In genomic region chr12:126926023-126926600, GRCh38 we compare ENCODE assay signal across 13 cellular contexts.
DNase-seq lines count a peak whose midpoint lies in the region; ATAC-seq, FAIRE-seq and TF ChIP-seq lines count a peak whose summit lies in the region.
"Had no signal": no experiment of that assay in that cellular context is flagged by ENCODE, and none has a peak within 500 bp of the region (broad histone marks: within the 10 kb centered on the region; RNA-seq: fewer than 3 reads in every experiment).

No MANE protein-coding gene starts in this region.

- no peak for FAIRE-seq in HepG2 (lab: Jason Lieb, UNC)
- FAIRE-seq: GM12892 had no signal

- TF ChIP-seq POLR2A in HepG2 (IDR thresholded peaks at IDR 0.05; ENCODE audit: insufficient read depth in 1 of 2, low read depth in 2 of 2, low read length in 2 of 2): no peak

- intact Hi-C loops in PC-3 (cut with micrococcal nuclease): loop anchor here (1.0 to 10.0 kb wide), 4 partner anchors 182 to 455 kb away; no protein-coding TSS in a partner anchor
- intact Hi-C loops in HepG2 (cut with micrococcal nuclease; ENCODE audit: unreplicated experiment): no loop called here

- H3K79me2 ChIP-seq in PC-3 (ENCODE audit: low read length) (no peaks in the 10 kb centered on the region), HepG2 (ENCODE audit: insufficient read depth, low read length) (no peaks in the 10 kb centered on the region)

- H3K9me3 ChIP-seq in PC-3 (ENCODE audit: low read length): no peaks in the 10 kb centered on the region
- peaks cover 38% of the 10 kb centered on the region for H3K9me3 ChIP-seq in HepG2 (ENCODE audit: low read length)
- H3K9me3 ChIP-seq: BLaER1 treated with 17β-estradiol and CSF1 and Interleukin-3, amounts not matched to agents 10 nM and 100 nM had no signal

- ATAC-seq in PC-3: peak; percentile 87
- no peak for ATAC-seq in HepG2
- ATAC-seq in GM18520 (IDR thresholded peaks at IDR 0.05; ENCODE audit: unreplicated experiment): no peak

- H3K4me1 ChIP-seq in PC-3 (ENCODE audit: insufficient read depth, low read length) (0 out of 2 replicates have a peak, but pooled peaks cover 4% of the 10 kb centered on the region), HepG2 (ENCODE audit: insufficient read depth, low read length) (no peaks in the 10 kb centered on the region)

- H3K9ac ChIP-seq in PC-3 (ENCODE audit: low read length) (no peak overlapping the region), HepG2 (ENCODE audit: insufficient read depth, low read depth, low read length) (no peak overlapping the region)
- H3K9ac ChIP-seq: BLaER1 treated with 17β-estradiol and CSF1 and Interleukin-3, amounts not matched to agents 10 nM and 100 nM had no signal

- TF ChIP-seq EP300 in HepG2 (IDR thresholded peaks at IDR 0.05; ENCODE audit: low read depth in 2 of 2, low read length in 2 of 2) (no peak), HepG2 (CRISPR knock-in tag; IDR thresholded peaks at IDR 0.05; ENCODE audit: borderline replicate concordance) (no peak)

- in situ Hi-C loops in HepG2 (cut with HindIII; ENCODE audit: extremely low pct_ligation_motif_present, low pct_unique_long_range_greater_than_20kb): no loop called here

- CTCF ChIA-PET in GM10248 (lab: Yijun Ruan, JAX) (interaction anchor here (1.0 kb wide), 1 partner anchor 12 kb away, joined by 3 read pairs; no protein-coding TSS in a partner anchor), PC-3 (lab: Charles Lee) (interaction anchor here (0.6 to 2.0 kb wide), 3 partner anchors 58 to 455 kb away, joined by 3 to 5 read pairs (median 4); no protein-coding TSS in a partner anchor), HepG2 (lab: Yijun Ruan, JAX; ENCODE audit: low intra/inter-chr PET ratio, low total read pairs) (no interaction called here)

- H3F3A ChIP-seq in PC-3 (ENCODE audit: low read length, unreplicated experiment): no peaks in the 10 kb centered on the region

- 0% methylated on average over 7 of the region's 7 CpGs for WGBS in HepG2 (ENCODE audit: low lambda C conversion rate)

- H3K27me3 ChIP-seq in H7 (ENCODE audit: control insufficient read depth, insufficient read depth, low read length) (no peaks in the 10 kb centered on the region), PC-3 (ENCODE audit: low read length) (peaks cover 36% of the 10 kb centered on the region), HepG2 (ENCODE audit: control insufficient read depth in 1 of 2, insufficient read depth in 2 of 2, low read length in 2 of 2) (no peaks in the 10 kb centered on the region)
- H3K27me3 ChIP-seq: BLaER1 treated with 17β-estradiol and CSF1 and Interleukin-3, amounts not matched to agents 10 nM and 100 nM had no signal

- TF ChIP-seq CTCF in GM10248 (IDR thresholded peaks at IDR 0.05; ENCODE audit: control extremely low read depth, extremely low read depth, low read depth, missing control alignments) (peak; percentile 7), PC-3 (conservative IDR thresholded peaks at IDR 0.05; ENCODE audit: low read depth, low read length) (peak; percentile 62), HepG2 (CRISPR knock-in tag; IDR thresholded peaks at IDR 0.05) (no peak)

- H2AFZ ChIP-seq in PC-3 (ENCODE audit: low read length) (peak overlapping the region; percentile 24; the same call in 1 of the 2 replicates), HepG2 (ENCODE audit: low read length) (no peak overlapping the region)

- POLR2A ChIA-PET in GM10248 (lab: Yijun Ruan, JAX) (no interaction called here), PC-3 (lab: Charles Lee; ENCODE audit: unreplicated experiment) (interaction anchor here (0.7 kb wide), 1 partner anchor 265 kb away, joined by 3 read pairs; no protein-coding TSS in a partner anchor), HepG2 (lab: Yijun Ruan, JAX) (no interaction called here)

- BruUV-seq in PC-3 (replicated peaks; lab: Mats Ljungman, UMichigan) (no TSS peak), HepG2 (replicated peaks; lab: Mats Ljungman, UMichigan) (no TSS peak)

- H4K20me1 ChIP-seq in PC-3 (ENCODE audit: low read length): no peaks in the 10 kb centered on the region
- H4K20me1 ChIP-seq in HepG2 (ENCODE audit: insufficient read depth, low read length): no peaks in the 10 kb centered on the region
- H4K20me1 ChIP-seq: BLaER1 treated with 17β-estradiol and CSF1 and Interleukin-3, amounts not matched to agents 10 nM and 100 nM had no signal

- H3K4me2 ChIP-seq in PC-3 (ENCODE audit: low read length) (peak overlapping the region; percentile 51), HepG2 (ENCODE audit: low read depth, low read length) (no peak overlapping the region)

- no peak overlapping the region for H3K27ac ChIP-seq in PC-3 (ENCODE audit: low read length)
- no peak overlapping the region for H3K27ac ChIP-seq in HepG2 (ENCODE audit: extremely low read length, insufficient read depth, low read length)

- no peaks in the 10 kb centered on the region for H3K36me3 ChIP-seq in H7 (replicated peaks; ENCODE audit: control insufficient read depth, insufficient read depth, low read length)
- no peaks in the 10 kb centered on the region for H3K36me3 ChIP-seq in PC-3 (ENCODE audit: low read depth, low read length)
- H3K36me3 ChIP-seq in HepG2 (replicated peaks in 1 of 2; ENCODE audit: control insufficient read depth in 1 of 2, insufficient read depth in 2 of 2, low read length in 2 of 2): no peaks in the 10 kb centered on the region
- H3K36me3 ChIP-seq: BLaER1 treated with 17β-estradiol and CSF1 and Interleukin-3, amounts not matched to agents 10 nM and 100 nM had no signal

- no peak for DNase-seq in GM10248 (ENCODE audit: extremely low spot score)
- DNase-seq in H7: peak; percentile 18
- DNase-seq in PC-3: peak; percentile 57
- DNase-seq in HepG2 (ENCODE audit: low spot score): no peak
- DNase-seq in AML-193 (lab: John Stamatoyannopoulos, UW): no peak
- DNase-seq in AG08396 (ENCODE audit: low spot score): no peak
- no peak for DNase-seq in SHP77 treated with DMSO at 0.1 percent for 48 hours (lab: John Stamatoyannopoulos, UW)
- DNase-seq: GOT3, naive B cell, NCI-H2081 had no signal

- no peaks in the 10 kb centered on the region for H3K9me2 ChIP-seq in PC-3 (replicated peaks; ENCODE audit: low read length)

- no peak for TF ChIP-seq RAD21 in HepG2 (CRISPR knock-in tag; IDR thresholded peaks at IDR 0.05)

- no peak overlapping the region for H3K4me3 ChIP-seq in H7 (ENCODE audit: insufficient read depth, low read depth, low read length)
- peak overlapping the region; percentile 36 for H3K4me3 ChIP-seq in PC-3 (ENCODE audit: low read length)
- H3K4me3 ChIP-seq in HepG2 (replicated peaks in 1 of 3; ENCODE audit: insufficient read depth in 1 of 3, low read depth in 2 of 3, low read length in 3 of 3): no peak overlapping the region
- H3K4me3 ChIP-seq: BLaER1 treated with 17β-estradiol and CSF1 and Interleukin-3, amounts not matched to agents 10 nM and 100 nM had no signal

TF ChIP-seq in HepG2, 621 proteins besides CTCF, POLR2A, EP300 and RAD21 (continues in another document):
- TF ChIP-seq MAFF (IDR thresholded peaks at IDR 0.05; ENCODE audit: low read depth, low read length): no peak
- TF ChIP-seq JUND (CRISPR knock-in tag; IDR thresholded peaks at IDR 0.05): no peak
- no peak for TF ChIP-seq CBX2 (IDR thresholded peaks at IDR 0.05; ENCODE audit: low read depth, low read length)
- no peak for TF ChIP-seq CBX2 (CRISPR knock-in tag; IDR thresholded peaks at IDR 0.05; ENCODE audit: low read depth)
- no peak for TF ChIP-seq ZNF639 (CRISPR knock-in tag; conservative IDR thresholded peaks at IDR 0.05)
- TF ChIP-seq ZNF230 (CRISPR knock-in tag; IDR thresholded peaks at IDR 0.05): no peak
- TF ChIP-seq TP53 (CRISPR knock-in tag; conservative IDR thresholded peaks at IDR 0.05): no peak
- no peak for TF ChIP-seq IRF9 (CRISPR knock-in tag; IDR thresholded peaks at IDR 0.05; ENCODE audit: borderline replicate concordance)
- no peak for TF ChIP-seq NFE2 (CRISPR knock-in tag; IDR thresholded peaks at IDR 0.05)
- no peak for TF ChIP-seq ZFP91 (CRISPR knock-in tag; IDR thresholded peaks at IDR 0.05; ENCODE audit: borderline replicate concordance)
- no peak for TF ChIP-seq RFXAP (CRISPR knock-in tag; IDR thresholded peaks at IDR 0.05; ENCODE audit: borderline replicate concordance)
- peak; percentile 58 for TF ChIP-seq ATF7 (IDR thresholded peaks at IDR 0.05)
- TF ChIP-seq ATF7 (CRISPR knock-in tag; IDR thresholded peaks at IDR 0.05): no peak
- no peak for TF ChIP-seq KAT7 (CRISPR knock-in tag; IDR thresholded peaks at IDR 0.05; ENCODE audit: borderline replicate concordance)
- no peak for TF ChIP-seq SETDB1 (CRISPR knock-in tag; IDR thresholded peaks at IDR 0.05; ENCODE audit: borderline replicate concordance)

Comparison
In these comparisons a context has a peak if more than half of its experiments do, and no peak if none do; other contexts are left out.
1. DNase-seq: peak in H7 (single experiment) and PC-3 (single experiment); none in GM10248 (single experiment), HepG2 (single experiment), AML-193 (0 of 2), AG08396 (single experiment) and SHP77 treated with DMSO at 0.1 percent for 48 hours (single experiment).